ENCODE assay signal across 2 cellular contexts in the genomic region with DNA sequence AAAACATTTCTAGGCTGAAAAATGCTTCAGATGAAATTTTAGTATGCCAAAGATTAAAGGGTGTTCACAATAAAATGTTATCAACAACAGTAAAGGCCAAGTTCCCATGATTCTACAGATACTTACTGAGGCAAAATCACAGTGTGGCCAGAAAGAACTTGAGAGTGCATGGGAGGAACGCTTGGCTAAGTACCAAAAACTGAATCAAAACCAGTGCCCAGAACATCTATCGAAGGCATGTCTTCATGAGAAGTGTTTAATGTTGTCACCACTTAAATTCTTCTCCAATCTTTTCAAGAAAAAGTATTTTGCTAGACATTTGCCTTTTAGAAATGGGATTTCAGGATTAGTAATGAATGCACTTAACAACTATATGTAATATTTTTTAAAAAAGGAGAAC.
TF ChIP-seq lines count a peak whose summit lies in the region.

No MANE protein-coding gene starts in this region.

TF ChIP-seq in SK-N-SH treated with all-trans-retinoic acid at 6 μM for 48 hours, 23 proteins besides CTCF, POLR2A, EP300 and RAD21:
- TF ChIP-seq PATZ1 (CRISPR knock-in tag; IDR thresholded peaks at IDR 0.05; ENCODE audit: borderline replicate concordance) (no peak), ZFP3 (CRISPR knock-in tag; IDR thresholded peaks at IDR 0.05) (no peak), ISL1 (CRISPR knock-in tag; IDR thresholded peaks at IDR 0.05) (peak; percentile 58), ZNF70 (CRISPR knock-in tag; IDR thresholded peaks at IDR 0.05) (no peak), ZNF8 (CRISPR knock-in tag; IDR thresholded peaks at IDR 0.05) (no peak)

TF ChIP-seq in SK-N-SH, 30 proteins besides CTCF, POLR2A, EP300 and RAD21:
- no peak for TF ChIP-seq FOXJ3 (CRISPR knock-in tag; IDR thresholded peaks at IDR 0.05)
- TF ChIP-seq TCF12 (IDR thresholded peaks at IDR 0.05), result no peak
- no peak for TF ChIP-seq GATA2 (CRISPR knock-in tag; IDR thresholded peaks at IDR 0.05)
- TF ChIP-seq MEF2A (IDR thresholded peaks at IDR 0.05; ENCODE audit: borderline replicate concordance, low read depth), result no peak
- TF ChIP-seq MXI1 (IDR thresholded peaks at IDR 0.05; ENCODE audit: low read depth, low read length), result no peak
